10 cellular contexts compared by ENCODE assay signal in the genomic region with DNA sequence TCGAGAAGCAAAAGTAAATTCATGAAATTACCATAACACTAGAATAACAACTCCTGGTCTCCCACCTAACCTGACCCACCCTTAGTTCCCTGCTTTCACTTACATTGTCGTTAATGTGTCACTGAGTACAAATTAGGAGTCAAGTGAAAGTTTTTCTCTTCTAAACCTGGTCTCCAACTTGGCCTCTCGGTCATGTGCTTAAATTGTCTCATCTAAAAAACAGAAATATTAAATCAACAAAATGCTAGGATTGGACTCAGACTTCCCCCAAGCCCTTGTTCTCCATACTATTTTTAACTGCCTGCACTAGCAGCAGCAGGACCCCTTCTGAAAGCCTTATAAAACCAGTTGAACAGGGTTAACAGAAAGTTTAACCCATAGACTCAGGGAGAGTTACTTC. TPM values are rescaled to one million over a fixed set of nuclear protein-coding genes. Genes with fewer than 3 reads are reported as not detected.
DNase-seq lines count a peak whose midpoint lies in the region; ATAC-seq and TF ChIP-seq lines count a peak whose summit lies in the region.
"Had no signal": no experiment of that assay in that cellular context is flagged by ENCODE, and none has a peak within 500 bp of the region (broad histone marks: within the 10 kb centered on the region; RNA-seq: fewer than 3 reads in every experiment).

No MANE protein-coding gene starts in this region.

- H3K27me3 ChIP-seq in cardiac muscle cell = no peaks in the 10 kb centered on the region
- H3K27me3 ChIP-seq in transverse colon = no peaks in the 10 kb centered on the region

- peaks cover 11% of the 10 kb centered on the region for H3K36me3 ChIP-seq in cardiac muscle cell
- peaks cover 0 to 15% (median 4%) of the 10 kb centered on the region in 4 donors for H3K36me3 ChIP-seq in transverse colon

- 56 to 62% methylated on average over 2 to 3 of the region's 3 CpGs for WGBS in transverse colon (ENCODE audit: low coverage in 1 of 2), 2 donors

- no peaks in the 10 kb centered on the region for H3K27me3 Mint-ChIP-seq in activated CD8-positive, alpha-beta T cell treated with anti-CD3 and anti-CD28 coated beads for 36 hours

- no peak for TF ChIP-seq EP300 in transverse colon (IDR thresholded peaks at IDR 0.05; ENCODE audit: low read depth)

- CTCF ChIA-PET in activated CD8-positive, alpha-beta T cell treated with anti-CD3 and anti-CD28 coated beads for 36 hours (lab: Charles Lee) = no interaction called here

- peaks cover 21% of the 10 kb centered on the region for H3K4me1 Mint-ChIP-seq in activated CD8-positive, alpha-beta T cell treated with anti-CD3 and anti-CD28 coated beads for 36 hours (ENCODE audit: low read depth)

- in situ Hi-C loops in transverse colon (cut with MboI; ENCODE audit: low pct_ligation_motif_present in 1 of 4, low pct_unique_long_range_greater_than_20kb in 1 of 4, low sequenced_read_pairs in 3 of 4) = loop anchor here (5.0 to 25.0 kb wide), 6 partner anchors 335 to 763 kb away; no protein-coding TSS in a partner anchor

- peak overlapping the region; percentile 86 for H3K4me3 ChIP-seq in cardiac muscle cell
- peak overlapping the region in 1 of 4 donors; percentile 98 for H3K4me3 ChIP-seq in transverse colon

- H3K9me3 ChIP-seq in cardiac muscle cell (ENCODE audit: low read depth) = no peaks in the 10 kb centered on the region
- no peaks in the 10 kb centered on the region for H3K9me3 ChIP-seq in transverse colon

- H3K4me1 ChIP-seq in cardiac muscle cell (ENCODE audit: low read depth) (peaks cover 6% of the 10 kb centered on the region), transverse colon (peaks cover 0 to 26% (median under 1%) of the 10 kb centered on the region in 4 donors)

- peak overlapping the region; percentile 4 for H3K27ac ChIP-seq in cardiac muscle cell
- H3K27ac ChIP-seq in transverse colon = peak overlapping the region; percentile 89 to 100 (median 98)

- H3K9me3 Mint-ChIP-seq in activated CD8-positive, alpha-beta T cell treated with anti-CD3 and anti-CD28 coated beads for 36 hours = no peaks in the 10 kb centered on the region

- no peak for TF ChIP-seq POLR2A in transverse colon (IDR thresholded peaks at IDR 0.05)

- H3K36me3 Mint-ChIP-seq in activated CD8-positive, alpha-beta T cell treated with anti-CD3 and anti-CD28 coated beads for 36 hours (ENCODE audit: low read depth) = peaks cover 69% of the 10 kb centered on the region

- POLR2A ChIA-PET in activated CD8-positive, alpha-beta T cell treated with anti-CD3 and anti-CD28 coated beads for 36 hours (lab: Charles Lee) = interaction anchor here (2.7 to 6.5 kb wide), 2 partner anchors 9 to 258 kb away, joined by 12 to 88 read pairs; no protein-coding TSS in a partner anchor

- ATAC-seq in left cardiac atrium (no peak), HG02884 (IDR thresholded peaks at IDR 0.05; ENCODE audit: unreplicated experiment) (no peak)
- no peak for ATAC-seq in activated CD8-positive, alpha-beta T cell treated with anti-CD3 and anti-CD28 coated beads for 36 hours

- H3K4me3 Mint-ChIP-seq in activated CD8-positive, alpha-beta T cell treated with anti-CD3 and anti-CD28 coated beads for 36 hours = peak overlapping the region; percentile 97

- H3K27ac Mint-ChIP-seq in activated CD8-positive, alpha-beta T cell treated with anti-CD3 and anti-CD28 coated beads for 36 hours = peak overlapping the region; percentile 95

- intact Hi-C loops in left cardiac atrium (cut with DNase I) = loop anchor here (5.0 to 10.0 kb wide), 4 partner anchors 260 to 763 kb away; no protein-coding TSS in a partner anchor
- intact Hi-C loops in activated CD8-positive, alpha-beta T cell treated with anti-CD3 and anti-CD28 coated beads for 36 hours (cut with micrococcal nuclease) = loop anchor here (2.0 to 5.0 kb wide), 2 partner anchors 40 to 61 kb away; no protein-coding TSS in a partner anchor
- intact Hi-C loops in transverse colon (cut with DNase I; ENCODE audit: low total_unique reads) = loop anchor here (10.0 kb wide), 2 partner anchors 97 to 113 kb away; no protein-coding TSS in a partner anchor

- TF ChIP-seq CTCF in cardiac muscle cell (IDR thresholded peaks at IDR 0.05; ENCODE audit: low read depth, low read length) (no peak), transverse colon (IDR thresholded peaks at IDR 0.05) (no peak)
- TF ChIP-seq CTCF in activated CD8-positive, alpha-beta T cell treated with anti-CD3 and anti-CD28 coated beads for 36 hours (IDR thresholded peaks at IDR 0.05) = no peak

- DNase-seq in cardiac muscle cell (ENCODE audit: low read depth in 1 of 2, low spot score in 1 of 2) = no peak
- no peak for DNase-seq in left cardiac atrium
- no peak for DNase-seq in activated CD8-positive, alpha-beta T cell treated with anti-CD3 and anti-CD28 coated beads for 36 hours
- peak; percentile 52 for DNase-seq in medulla oblongata (ENCODE audit: extremely low spot score)
- no peak for DNase-seq in transverse colon
- DNase-seq in glomerular visceral epithelial cell (ENCODE audit: extremely low spot score) = no peak
- no peak for DNase-seq in MV-4-11 (lab: John Stamatoyannopoulos, UW)
- DNase-seq: activated gamma-delta T cell; stimulated activated CD4-positive, alpha-beta T cell treated with anti-CD3 and anti-CD28 coated beads, Interleukin-2, amount 100 ng/mL, for 24 hours had no signal

RNA-seq across cellular contexts. Expression of gene BTG1, which starts 1.8 kb away (rescaled TPM):
- total RNA-seq in cardiac muscle cell = 46.4 and 61.2 TPM in 2 replicates
- polyA plus RNA-seq in cardiac muscle cell = 219 and 277 TPM in 2 replicates
- 100 to 1,000 TPM; 121 to 152 TPM for total RNA-seq in left cardiac atrium
- 100 to 1,000 TPM; 197 to 200 TPM for total RNA-seq in activated CD8-positive, alpha-beta T cell treated with anti-CD3 and anti-CD28 coated beads for 36 hours
- 100 to 1,000 TPM in 1 of 4 donors, 10 to 100 TPM in 3; 28.3 to 111 (median 78.1) TPM for total RNA-seq in transverse colon
